Comparison of ENCODE assay signal across 8 cellular contexts in the genomic region with DNA sequence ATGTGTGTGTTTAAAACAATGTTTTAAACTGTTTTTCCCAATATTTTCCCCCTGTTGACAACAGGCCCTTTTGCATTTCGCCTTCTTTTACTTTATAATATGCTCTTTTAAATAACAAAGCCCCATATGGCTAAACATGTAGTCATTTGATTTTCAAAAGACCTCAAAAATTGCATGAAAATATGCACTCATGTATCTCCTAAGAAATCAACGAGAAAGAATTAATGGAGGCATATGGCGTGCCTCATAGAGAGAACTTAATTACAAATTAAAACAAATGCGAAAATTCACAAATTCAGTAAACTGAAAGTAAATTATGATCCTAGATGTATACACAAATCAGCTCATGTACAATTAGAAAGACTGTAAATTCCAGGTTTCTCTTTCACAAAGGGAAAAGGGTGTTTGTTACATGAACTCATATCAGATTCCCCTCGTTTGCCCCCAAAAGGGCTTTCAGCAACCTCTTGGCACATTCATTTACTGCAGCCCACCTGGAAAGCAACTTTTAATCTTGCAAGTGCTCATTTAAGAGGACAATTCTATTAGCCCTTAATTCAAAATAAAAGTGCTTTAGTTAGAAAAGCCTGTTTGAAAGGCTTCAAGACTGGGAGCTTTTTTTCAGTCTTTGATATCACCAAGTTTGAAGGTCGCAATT.
DNase-seq lines count a peak whose midpoint lies in the region; ATAC-seq and TF ChIP-seq lines count a peak whose summit lies in the region.

No MANE protein-coding gene starts in this region.

- peak overlapping the region; percentile 95 for H3K27ac Mint-ChIP-seq in activated naive CD4-positive, alpha-beta T cell treated with anti-CD3 and anti-CD28 coated beads, Interleukin-2, amount 10 ng/mL, durations not matched to agents 7 days and 5 days
- peak overlapping the region; percentile 99 for H3K27ac Mint-ChIP-seq in activated naive CD8-positive, alpha-beta T cell treated with anti-CD3 and anti-CD28 coated beads, Interleukin-2, amount 10 ng/mL, durations not matched to agents 7 days and 5 days
- peak overlapping the region; percentile 12 for H3K27ac Mint-ChIP-seq in type B pancreatic cell

- H3K9me3 ChIP-seq in right lobe of liver: no peaks in the 10 kb centered on the region

- peaks cover 0 to 20% (median 5%) of the 10 kb centered on the region in 4 donors for H3K4me1 ChIP-seq in right lobe of liver

- peak overlapping the region in 2 of 3 donors; percentile 89 to 90 for H3K27ac ChIP-seq in right lobe of liver

- WGBS in right lobe of liver (ENCODE audit: insufficient coverage, low coverage, low lambda C conversion rate, missing lambda C conversion rate): 46% methylated on average over 6 of the region's 6 CpGs

- TF ChIP-seq CTCF in right lobe of liver (IDR thresholded peaks at IDR 0.05): no peak
- no peak for TF ChIP-seq CTCF in type B pancreatic cell (conservative IDR thresholded peaks at IDR 0.05)

- DNase-seq in activated naive CD4-positive, alpha-beta T cell treated with anti-CD3 and anti-CD28 coated beads, Interleukin-2, amount 10 ng/mL, durations not matched to agents 7 days and 5 days: no peak
- DNase-seq in activated naive CD4-positive, alpha-beta T cell (lab: John Stamatoyannopoulos, UW): no peak
- DNase-seq in activated naive CD8-positive, alpha-beta T cell treated with anti-CD3 and anti-CD28 coated beads, Interleukin-2, amount 10 ng/mL, durations not matched to agents 7 days and 5 days: no peak
- DNase-seq in right lobe of liver (no peak), type B pancreatic cell (ENCODE audit: extremely low spot score, unreplicated experiment) (no peak), SK-N-DZ (ENCODE audit: low spot score) (no peak)

- intact Hi-C loops in right lobe of liver (cut with DNase I): no loop called here

- H3K36me3 Mint-ChIP-seq in activated naive CD4-positive, alpha-beta T cell treated with anti-CD3 and anti-CD28 coated beads, Interleukin-2, amount 10 ng/mL, durations not matched to agents 7 days and 5 days: peaks cover 20% of the 10 kb centered on the region
- peaks cover 4% of the 10 kb centered on the region for H3K36me3 Mint-ChIP-seq in activated naive CD8-positive, alpha-beta T cell treated with anti-CD3 and anti-CD28 coated beads, Interleukin-2, amount 10 ng/mL, durations not matched to agents 7 days and 5 days
- no peaks in the 10 kb centered on the region for H3K36me3 Mint-ChIP-seq in type B pancreatic cell

- no peaks in the 10 kb centered on the region for H3K27me3 ChIP-seq in right lobe of liver

- peak overlapping the region; percentile 82 for H3K4me3 Mint-ChIP-seq in activated naive CD4-positive, alpha-beta T cell treated with anti-CD3 and anti-CD28 coated beads, Interleukin-2, amount 10 ng/mL, durations not matched to agents 7 days and 5 days
- peak overlapping the region; percentile 99 for H3K4me3 Mint-ChIP-seq in activated naive CD8-positive, alpha-beta T cell treated with anti-CD3 and anti-CD28 coated beads, Interleukin-2, amount 10 ng/mL, durations not matched to agents 7 days and 5 days
- peak overlapping the region; percentile 86 for H3K4me3 Mint-ChIP-seq in type B pancreatic cell

- no peaks in the 10 kb centered on the region for H3K9me3 Mint-ChIP-seq in activated naive CD4-positive, alpha-beta T cell treated with anti-CD3 and anti-CD28 coated beads, Interleukin-2, amount 10 ng/mL, durations not matched to agents 7 days and 5 days
- no peaks in the 10 kb centered on the region for H3K9me3 Mint-ChIP-seq in activated naive CD8-positive, alpha-beta T cell treated with anti-CD3 and anti-CD28 coated beads, Interleukin-2, amount 10 ng/mL, durations not matched to agents 7 days and 5 days
- H3K9me3 Mint-ChIP-seq in type B pancreatic cell: no peaks in the 10 kb centered on the region

- CTCF ChIA-PET in activated naive CD4-positive, alpha-beta T cell treated with anti-CD3 and anti-CD28 coated beads, Interleukin-2, amount 10 ng/mL, durations not matched to agents 7 days and 5 days (lab: Charles Lee): interaction anchor here (2.4 to 2.6 kb wide), 2 partner anchors 21 to 102 kb away, joined by 10 to 13 read pairs; no protein-coding TSS in a partner anchor

- no peaks in the 10 kb centered on the region for H3K27me3 Mint-ChIP-seq in activated naive CD4-positive, alpha-beta T cell treated with anti-CD3 and anti-CD28 coated beads, Interleukin-2, amount 10 ng/mL, durations not matched to agents 7 days and 5 days
- H3K27me3 Mint-ChIP-seq in activated naive CD8-positive, alpha-beta T cell treated with anti-CD3 and anti-CD28 coated beads, Interleukin-2, amount 10 ng/mL, durations not matched to agents 7 days and 5 days: no peaks in the 10 kb centered on the region
- H3K27me3 Mint-ChIP-seq in type B pancreatic cell: peaks cover 18% of the 10 kb centered on the region

- no peak for ATAC-seq in activated naive CD8-positive, alpha-beta T cell treated with anti-CD3 and anti-CD28 coated beads, Interleukin-2, amount 10 ng/mL, durations not matched to agents 7 days and 5 days (ENCODE audit: low read depth)
- ATAC-seq in right lobe of liver (no peak), HG02938 (IDR thresholded peaks at IDR 0.05; ENCODE audit: unreplicated experiment) (no peak), HG02623 (IDR thresholded peaks at IDR 0.05; ENCODE audit: unreplicated experiment) (no peak)

- TF ChIP-seq POLR2A in right lobe of liver (IDR thresholded peaks at IDR 0.05): no peak

- POLR2A ChIA-PET in activated naive CD8-positive, alpha-beta T cell treated with anti-CD3 and anti-CD28 coated beads, Interleukin-2, amount 10 ng/mL, durations not matched to agents 7 days and 5 days (lab: Charles Lee): interaction anchor here (0.8 to 5.3 kb wide), 17 partner anchors 11 to 336 kb away, joined by 3 to 52 read pairs (median 11); a partner anchor contains a TSS

- H3K4me1 Mint-ChIP-seq in activated naive CD4-positive, alpha-beta T cell treated with anti-CD3 and anti-CD28 coated beads, Interleukin-2, amount 10 ng/mL, durations not matched to agents 7 days and 5 days: peaks cover 57% of the 10 kb centered on the region
- H3K4me1 Mint-ChIP-seq in activated naive CD8-positive, alpha-beta T cell treated with anti-CD3 and anti-CD28 coated beads, Interleukin-2, amount 10 ng/mL, durations not matched to agents 7 days and 5 days: peaks cover 53% of the 10 kb centered on the region
- peaks cover 44% of the 10 kb centered on the region for H3K4me1 Mint-ChIP-seq in type B pancreatic cell (ENCODE audit: unreplicated experiment)

- H3K4me3 ChIP-seq in right lobe of liver: peak overlapping the region; percentile 56 to 70 (median 64)

- H3K36me3 ChIP-seq in right lobe of liver: no peaks in the 10 kb centered on the region

Comparison
In these comparisons a context has a peak if more than half of its experiments do, and no peak if none do; other contexts are left out.
1. H3K27ac Mint-ChIP-seq: peak in every context shown above with its lines; median percentile 99 in activated naive CD8-positive, alpha-beta T cell treated with anti-CD3 and anti-CD28 coated beads, Interleukin-2, amount 10 ng/mL, durations not matched to agents 7 days and 5 days; 95 in activated naive CD4-positive, alpha-beta T cell treated with anti-CD3 and anti-CD28 coated beads, Interleukin-2, amount 10 ng/mL, durations not matched to agents 7 days and 5 days; 12 in type B pancreatic cell.